Comparison of ENCODE assay signal across 20 cellular contexts in the genomic region with DNA sequence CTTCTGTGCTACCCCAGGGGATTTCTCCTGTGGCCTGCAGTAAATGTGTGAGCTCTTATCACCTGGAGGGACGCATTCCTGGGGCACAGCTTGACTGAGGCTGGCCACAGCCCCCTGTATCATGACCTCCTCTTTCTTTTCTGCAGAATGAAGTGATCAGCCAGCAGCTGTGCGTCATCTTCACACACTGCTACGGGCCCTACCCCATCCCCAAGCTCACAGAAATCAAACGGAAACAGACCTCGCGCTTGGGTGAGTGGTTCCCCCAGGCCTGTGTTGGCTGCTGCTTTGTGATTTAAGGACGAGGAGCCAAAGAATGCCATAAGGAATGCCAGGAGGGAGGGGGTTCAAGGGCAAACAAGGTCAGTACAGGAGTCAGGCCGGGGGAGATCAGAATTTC. TPM values are rescaled to one million over a fixed set of nuclear protein-coding genes. Genes with fewer than 3 reads are reported as not detected.
DNase-seq lines count a peak whose midpoint lies in the region; FAIRE-seq and TF ChIP-seq lines count a peak whose summit lies in the region.
"Had no signal": no experiment of that assay in that cellular context is flagged by ENCODE, and none has a peak within 500 bp of the region (broad histone marks: within the 10 kb centered on the region; RNA-seq: fewer than 3 reads in every experiment).

No MANE protein-coding gene starts in this region.

- H3K79me2 ChIP-seq in astrocyte (ENCODE audit: insufficient read depth, low read length) (no peaks in the 10 kb centered on the region), parathyroid adenoma (no peaks in the 10 kb centered on the region)

- peaks cover 2% of the 10 kb centered on the region for H3K9me3 Mint-ChIP-seq in astrocyte (ENCODE audit: unreplicated experiment)
- H3K9me3 Mint-ChIP-seq in activated T-cell treated with anti-CD3 and anti-CD28 coated beads, Interleukin-2, amount 50 U/mL, for 24 hours = no peaks in the 10 kb centered on the region
- H3K9me3 Mint-ChIP-seq: CD4-positive, alpha-beta memory T cell; effector memory CD8-positive, alpha-beta T cell had no signal

- TF ChIP-seq CTCF in astrocyte (IDR thresholded peaks at IDR 0.05; ENCODE audit: insufficient read depth, low read depth, low read length) (no peak), parathyroid adenoma (IDR thresholded peaks at IDR 0.05) (no peak), GM20000 (IDR thresholded peaks at IDR 0.05; ENCODE audit: extremely low read depth, missing control alignments) (no peak)

- no peaks in the 10 kb centered on the region for H3K36me3 ChIP-seq in H7 (replicated peaks; ENCODE audit: control insufficient read depth, insufficient read depth, low read length)
- H3K36me3 ChIP-seq in astrocyte (ENCODE audit: insufficient read depth, low read length) = no peaks in the 10 kb centered on the region
- no peaks in the 10 kb centered on the region for H3K36me3 ChIP-seq in parathyroid adenoma (ENCODE audit: control insufficient read depth, insufficient read depth, low read length)
- H3K36me3 ChIP-seq: adrenal gland, right atrium auricular region had no signal

- H3K4me1 Mint-ChIP-seq in astrocyte (ENCODE audit: low read depth, unreplicated experiment) = peaks cover 11% of the 10 kb centered on the region
- no peaks in the 10 kb centered on the region for H3K4me1 Mint-ChIP-seq in activated T-cell treated with anti-CD3 and anti-CD28 coated beads, Interleukin-2, amount 50 U/mL, for 24 hours (ENCODE audit: low read depth)
- H3K4me1 Mint-ChIP-seq: activated CD4-positive, alpha-beta T cell treated with anti-CD3 and anti-CD28 coated beads for 36 hours; CD4-positive, alpha-beta memory T cell had no signal

- H3K9ac ChIP-seq in astrocyte (ENCODE audit: low read length) (no peak overlapping the region), parathyroid adenoma (no peak overlapping the region)

- peak overlapping the region; percentile 20 for H3K27ac Mint-ChIP-seq in astrocyte (ENCODE audit: unreplicated experiment)
- no peak overlapping the region for H3K27ac Mint-ChIP-seq in activated T-cell treated with anti-CD3 and anti-CD28 coated beads, Interleukin-2, amount 50 U/mL, for 24 hours
- H3K27ac Mint-ChIP-seq: activated CD4-positive, alpha-beta T cell treated with anti-CD3 and anti-CD28 coated beads for 36 hours; effector memory CD8-positive, alpha-beta T cell had no signal

- peaks cover 3% of the 10 kb centered on the region for H3K36me3 Mint-ChIP-seq in astrocyte (ENCODE audit: low read depth, unreplicated experiment)
- peaks cover 26% of the 10 kb centered on the region for H3K36me3 Mint-ChIP-seq in activated T-cell treated with anti-CD3 and anti-CD28 coated beads, Interleukin-2, amount 50 U/mL, for 24 hours (ENCODE audit: low read depth)

- H3K27me3 ChIP-seq in H7 (ENCODE audit: control insufficient read depth, insufficient read depth, low read length) = no peaks in the 10 kb centered on the region
- no peaks in the 10 kb centered on the region for H3K27me3 ChIP-seq in astrocyte (ENCODE audit: insufficient read depth, low read length)
- H3K27me3 ChIP-seq in parathyroid adenoma (ENCODE audit: control insufficient read depth, insufficient read depth, low read length) = no peaks in the 10 kb centered on the region
- H3K27me3 ChIP-seq: adrenal gland, right atrium auricular region, testis had no signal

- peaks cover 3% of the 10 kb centered on the region for H3K27me3 Mint-ChIP-seq in astrocyte (ENCODE audit: low read depth, unreplicated experiment)
- no peaks in the 10 kb centered on the region for H3K27me3 Mint-ChIP-seq in activated T-cell treated with anti-CD3 and anti-CD28 coated beads, Interleukin-2, amount 50 U/mL, for 24 hours
- H3K27me3 Mint-ChIP-seq: activated CD4-positive, alpha-beta T cell treated with anti-CD3 and anti-CD28 coated beads for 36 hours; CD4-positive, alpha-beta memory T cell had no signal

- H4K20me1 ChIP-seq in astrocyte (ENCODE audit: insufficient read depth, low read length) = no peaks in the 10 kb centered on the region

- H3K4me3 Mint-ChIP-seq in astrocyte (ENCODE audit: unreplicated experiment) = peak overlapping the region; percentile 23
- H3K4me3 Mint-ChIP-seq in activated T-cell treated with anti-CD3 and anti-CD28 coated beads, Interleukin-2, amount 50 U/mL, for 24 hours = no peak overlapping the region
- H3K4me3 Mint-ChIP-seq: activated CD4-positive, alpha-beta T cell treated with anti-CD3 and anti-CD28 coated beads for 36 hours; CD4-positive, alpha-beta memory T cell; effector memory CD8-positive, alpha-beta T cell had no signal

- H2AFZ ChIP-seq in astrocyte (ENCODE audit: low read depth, low read length) (peak overlapping the region; percentile 9), parathyroid adenoma (peak overlapping the region; percentile 2)

- H3K27ac ChIP-seq in astrocyte (ENCODE audit: low read depth, low read length) = no peak overlapping the region
- H3K27ac ChIP-seq in parathyroid adenoma = peak overlapping the region; percentile 61
- H3K27ac ChIP-seq: adrenal gland, right atrium auricular region, testis had no signal

- H3K4me1 ChIP-seq in astrocyte (ENCODE audit: insufficient read depth, low read length) = no peaks in the 10 kb centered on the region
- peaks cover 21% of the 10 kb centered on the region for H3K4me1 ChIP-seq in parathyroid adenoma
- H3K4me1 ChIP-seq: adrenal gland, right atrium auricular region, testis had no signal

- no peak overlapping the region for H3K4me3 ChIP-seq in H7 (ENCODE audit: insufficient read depth, low read depth, low read length)
- no peak overlapping the region for H3K4me3 ChIP-seq in astrocyte (ENCODE audit: insufficient read depth, low read depth, low read length)
- H3K4me3 ChIP-seq in parathyroid adenoma (ENCODE audit: low read depth, low read length) = peak overlapping the region; percentile 12
- H3K4me3 ChIP-seq: adrenal gland, right atrium auricular region, testis had no signal

- DNase-seq in H7 = peak; percentile 59
- peak; percentile 35 for DNase-seq in astrocyte (ENCODE audit: low read depth)
- DNase-seq in iPS DF 19.7 (ENCODE audit: low read depth, low spot score) = peak; percentile 61
- DNase-seq in GM20000 (ENCODE audit: low spot score) = no peak
- no peak for DNase-seq in activated T-cell treated with anti-CD3 and anti-CD28 coated beads, Interleukin-2, amount 50 U/mL, for 24 hours
- no peak for DNase-seq in GM03348 (ENCODE audit: low spot score)
- no peak for DNase-seq in NCI-H226
- DNase-seq: activated CD4-positive, alpha-beta T cell treated with anti-CD3 and anti-CD28 coated beads for 36 hours; activated CD8-positive, alpha-beta memory T cell treated with anti-CD3 and anti-CD28 coated beads, Interleukin-2, amount 50 U/mL, for 4 hours; activated gamma-delta T cell; adrenal gland; CD4-positive, alpha-beta memory T cell; effector memory CD8-positive, alpha-beta T cell; KBM-7; NCI-H2081 treated with DMSO at 0.1 percent for 48 hours; NCI-H524; stimulated activated CD4-positive, alpha-beta T cell treated with anti-CD3 and anti-CD28 coated beads, Interleukin-15, amount 100 ng/mL, for 24 hours; testis had no signal

- no peaks in the 10 kb centered on the region for H3K9me3 ChIP-seq in astrocyte (ENCODE audit: insufficient read depth, low read depth, low read length)
- H3K9me3 ChIP-seq in parathyroid adenoma (ENCODE audit: control insufficient read depth, low read length) = no peaks in the 10 kb centered on the region
- H3K9me3 ChIP-seq: adrenal gland, right atrium auricular region, testis had no signal

- no peak for FAIRE-seq in astrocyte (lab: Jason Lieb, UNC)

- H3K4me2 ChIP-seq in astrocyte (ENCODE audit: low read length) (no peak overlapping the region), parathyroid adenoma (ENCODE audit: low read length) (peak overlapping the region; percentile 37)

RNA-seq across cellular contexts. Expression of a gene that starts 50.5 kb away (rescaled TPM):
- total RNA-seq in H7 (2014; rRNA removed; shearing (Covaris generic)) = 62.1 and 65.9 TPM in 2 replicates
- total RNA-seq in astrocyte = 67.2 and 72.4 TPM in 2 replicates

Comparison
In these comparisons a context has a peak if more than half of its experiments do, and no peak if none do; other contexts are left out.
1. DNase-seq: peak in H7 (single experiment), astrocyte (single experiment) and iPS DF 19.7 (single experiment); none in GM20000 (single experiment), activated T-cell treated with anti-CD3 and anti-CD28 coated beads, Interleukin-2, amount 50 U/mL, for 24 hours (single experiment), GM03348 (single experiment) and NCI-H226 (single experiment).